ENCODE assay signal across 20 cellular contexts in the genomic region with DNA sequence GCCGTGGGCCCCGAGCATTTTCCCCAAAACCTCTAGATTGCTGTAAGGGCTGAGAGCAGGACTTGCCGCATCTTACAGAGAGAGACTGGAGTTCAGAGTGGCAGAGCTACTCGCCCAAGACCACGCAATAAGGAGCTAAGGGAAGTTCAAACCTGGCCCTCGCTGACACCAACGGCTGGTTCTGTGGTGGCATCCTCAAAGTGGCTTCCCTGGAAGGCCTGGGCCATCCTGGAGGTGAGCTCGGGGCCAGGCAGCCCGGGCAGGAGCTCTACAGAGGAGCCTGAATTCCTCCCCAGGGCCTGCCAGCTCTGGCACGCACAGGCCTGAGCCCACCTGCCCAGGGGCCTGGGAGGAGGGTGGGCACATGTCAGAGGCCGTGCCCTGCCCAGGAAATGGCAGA.
DNase-seq lines count a peak whose midpoint lies in the region; ATAC-seq and TF ChIP-seq lines count a peak whose summit lies in the region.
"Had no signal": no experiment of that assay in that cellular context is flagged by ENCODE, and none has a peak within 500 bp of the region (broad histone marks: within the 10 kb centered on the region; RNA-seq: fewer than 3 reads in every experiment).

No MANE protein-coding gene starts in this region.

- peak overlapping the region; percentile 67 for H3K14ac ChIP-seq in trophoblast cell (ENCODE audit: low read length)

- H4K8ac ChIP-seq in trophoblast cell (ENCODE audit: low read depth, low read length) = peak overlapping the region; percentile 44

- H3K27me3 Mint-ChIP-seq in naive thymus-derived CD8-positive, alpha-beta T cell = no peaks in the 10 kb centered on the region

- H3K36me3 Mint-ChIP-seq in naive thymus-derived CD8-positive, alpha-beta T cell = no peaks in the 10 kb centered on the region
- H3K36me3 Mint-ChIP-seq: CD8-positive, alpha-beta T cell had no signal

- TF ChIP-seq CTCF in RWPE2 (IDR thresholded peaks at IDR 0.05; ENCODE audit: poor library complexity, severe bottlenecking) = no peak
- no peak for TF ChIP-seq CTCF in esophagus squamous epithelium (IDR thresholded peaks at IDR 0.05)

- H3K79me2 ChIP-seq in ACC112 (ENCODE audit: control insufficient read depth, insufficient read depth, low read length, unreplicated experiment) (no peaks in the 10 kb centered on the region), trophoblast cell (ENCODE audit: control insufficient read depth, insufficient read depth, low read length, poor library complexity) (peaks cover 2% of the 10 kb centered on the region)

- intact Hi-C loops in esophagus squamous epithelium (cut with DNase I) = no loop called here

- H3K18ac ChIP-seq in trophoblast cell (ENCODE audit: low read length) = peak overlapping the region; percentile 26

- no peak overlapping the region for H3K23ac ChIP-seq in trophoblast cell (ENCODE audit: low read length)

- peaks cover 27% of the 10 kb centered on the region for H3K79me1 ChIP-seq in trophoblast cell (ENCODE audit: low read length)

- H3K27ac ChIP-seq in ACC112 (ENCODE audit: low read depth, low read length) (peak overlapping the region; percentile 78), RWPE2 (ENCODE audit: poor library complexity, severe bottlenecking) (peak overlapping the region; percentile 71), esophagus squamous epithelium (peak overlapping the region; percentile 9 to 75 (median 38)), trophoblast cell (ENCODE audit: low read depth, low read length) (peak overlapping the region; percentile 53)
- H3K27ac ChIP-seq: foreskin keratinocyte had no signal

- no peak overlapping the region for H3K4me3 Mint-ChIP-seq in naive thymus-derived CD8-positive, alpha-beta T cell
- H3K4me3 Mint-ChIP-seq: CD8-positive, alpha-beta T cell; endodermal cell; nephron; T-helper 2 cell treated with Interferon-gamma antibody and Interleukin-4, amounts not matched to agents 5 μg/mL and 100 μg/mL, for 36 hours had no signal

- TF ChIP-seq POLR2A in esophagus squamous epithelium (IDR thresholded peaks at IDR 0.05) (no peak), erythroblast (IDR thresholded peaks at IDR 0.05; ENCODE audit: low read length) (no peak)

- H3K4me3 ChIP-seq in ACC112 (ENCODE audit: low read depth, low read length) = peak overlapping the region; percentile 37; the same call in 1 of the 2 replicates
- no peak overlapping the region for H3K4me3 ChIP-seq in RWPE2 (ENCODE audit: severe bottlenecking)
- no peak overlapping the region for H3K4me3 ChIP-seq in esophagus squamous epithelium
- H3K4me3 ChIP-seq in trophoblast cell (ENCODE audit: low read depth, low read length) = no peak overlapping the region
- H3K4me3 ChIP-seq: MG63, uterus had no signal

- WGBS in esophagus squamous epithelium, 2 donors = 42 to 71% methylated on average over 6 to 7 of the region's 11 CpGs
- no CpG with 5 or more reads among the region's 11 CpGs for WGBS in trophoblast cell (ENCODE audit: extremely low coverage, insufficient coverage, insufficient read length)

- POLR2A ChIA-PET in naive thymus-derived CD8-positive, alpha-beta T cell (lab: Charles Lee) = no interaction called here

- no peak overlapping the region for H3K9ac ChIP-seq in trophoblast cell (ENCODE audit: low read length)

- H2AFZ ChIP-seq in ACC112 (ENCODE audit: low read length, unreplicated experiment) (no peak overlapping the region), trophoblast cell (ENCODE audit: insufficient read depth, low read length, poor library complexity) (no peak overlapping the region)

- H3K9me3 Mint-ChIP-seq in naive thymus-derived CD8-positive, alpha-beta T cell = no peaks in the 10 kb centered on the region
- H3K9me3 Mint-ChIP-seq: CD8-positive, alpha-beta T cell; endodermal cell; nephron; T-helper 2 cell treated with Interferon-gamma antibody and Interleukin-4, amounts not matched to agents 5 μg/mL and 100 μg/mL, for 36 hours had no signal

- peaks cover 0 to 8% (median 3%) of the 10 kb centered on the region in 4 donors for H3K4me1 Mint-ChIP-seq in naive thymus-derived CD8-positive, alpha-beta T cell

- H3K4ac ChIP-seq in trophoblast cell (ENCODE audit: low read depth, low read length) = peak overlapping the region; percentile 5

- ATAC-seq in RWPE2 (ENCODE audit: low read depth) = no peak; the same call in 2 of the 3 replicates
- ATAC-seq in naive thymus-derived CD8-positive, alpha-beta T cell = no peak
- ATAC-seq: CD8-positive, alpha-beta T cell; stimulated activated naive CD8-positive, alpha-beta T cell treated with anti-CD3 and anti-CD28 coated beads, Interleukin-15, Interleukin-2, amounts not matched to agents 100 U/mL and 50 U/mL, for 24 hours had no signal

- H4K12ac ChIP-seq in trophoblast cell (ENCODE audit: low read depth, low read length) = no peak overlapping the region

- H3K9me3 ChIP-seq in RWPE2 (ENCODE audit: severe bottlenecking) (no peaks in the 10 kb centered on the region), esophagus squamous epithelium (no peaks in the 10 kb centered on the region), trophoblast cell (ENCODE audit: insufficient read depth, low read depth, low read length) (no peaks in the 10 kb centered on the region)
- H3K9me3 ChIP-seq: MG63, uterus had no signal

- H2BK120ac ChIP-seq in trophoblast cell (ENCODE audit: insufficient read depth, low read length, poor library complexity) = peak overlapping the region; percentile 50

- H3K36me3 ChIP-seq in ACC112 (ENCODE audit: insufficient read depth, low read length) = no peaks in the 10 kb centered on the region
- no peaks in the 10 kb centered on the region for H3K36me3 ChIP-seq in RWPE2 (ENCODE audit: low read depth)
- no peaks in the 10 kb centered on the region for H3K36me3 ChIP-seq in esophagus squamous epithelium
- no peaks in the 10 kb centered on the region for H3K36me3 ChIP-seq in trophoblast cell (ENCODE audit: control insufficient read depth in 1 of 2, insufficient read depth in 2 of 2, low read length in 2 of 2)
- H3K36me3 ChIP-seq: uterus had no signal

- H3K27ac Mint-ChIP-seq in naive thymus-derived CD8-positive, alpha-beta T cell = no peak overlapping the region
- H3K27ac Mint-ChIP-seq: CD8-positive, alpha-beta T cell; endodermal cell; nephron; T-helper 2 cell treated with Interferon-gamma antibody and Interleukin-4, amounts not matched to agents 5 μg/mL and 100 μg/mL, for 36 hours had no signal

- peak overlapping the region; percentile 43 for H2AK5ac ChIP-seq in trophoblast cell (ENCODE audit: low read length)

- H2BK12ac ChIP-seq in trophoblast cell (ENCODE audit: low read length) = peak overlapping the region; percentile 53

- H4K91ac ChIP-seq in trophoblast cell (ENCODE audit: low read depth, low read length) = peak overlapping the region; percentile 82

- DNase-seq in RWPE2 (ENCODE audit: low spot score) (no peak), esophagus squamous epithelium (lab: John Stamatoyannopoulos, UW) (no peak), trophoblast cell (no peak), hepatic stellate cell (ENCODE audit: low spot score) (no peak), erythroblast (lab: John Stamatoyannopoulos, UW) (no peak), T-helper 2 cell (no peak)
- DNase-seq in naive thymus-derived CD8-positive, alpha-beta T cell = no peak
- DNase-seq: activated CD4-positive, CD25-positive, alpha-beta regulatory T cell treated with anti-CD3 and anti-CD28 coated beads, Interleukin-2, amount 50 U/mL, for 72 hours; activated effector memory CD4-positive, alpha-beta T cell treated with Interleukin-2 at 50 U/mL for 16 hours; CD8-positive, alpha-beta T cell; NCI-H187 treated with DMSO at 0.1 percent for 48 hours; NCI-H510A treated with DMSO at 0.1 percent for 48 hours; stimulated activated naive CD8-positive, alpha-beta T cell treated with anti-CD3 and anti-CD28 coated beads, Interleukin-15, Interleukin-2, amounts not matched to agents 100 U/mL and 50 U/mL, for 24 hours had no signal

- H2BK5ac ChIP-seq in trophoblast cell (ENCODE audit: low read depth, low read length, poor library complexity) = peak overlapping the region; percentile 15

- peaks cover 38% of the 10 kb centered on the region for H3K4me1 ChIP-seq in ACC112 (ENCODE audit: control insufficient read depth, insufficient read depth, low read length, unreplicated experiment)
- H3K4me1 ChIP-seq in RWPE2 (ENCODE audit: insufficient read depth, poor library complexity, severe bottlenecking) = peaks cover 18% of the 10 kb centered on the region
- H3K4me1 ChIP-seq in esophagus squamous epithelium = peaks cover 28 to 73% (median 40%) of the 10 kb centered on the region in 3 donors
- H3K4me1 ChIP-seq in trophoblast cell (ENCODE audit: control insufficient read depth in 1 of 2, insufficient read depth in 2 of 2, low read length in 2 of 2) = peaks cover 48 to 49% of the 10 kb centered on the region in 2 experiments
- H3K4me1 ChIP-seq: foreskin keratinocyte had no signal

- no peak overlapping the region for H3K4me2 ChIP-seq in trophoblast cell (ENCODE audit: low read length)

- H3K27me3 ChIP-seq in ACC112 (ENCODE audit: insufficient read depth, low read length) = no peaks in the 10 kb centered on the region
- H3K27me3 ChIP-seq in RWPE2 (ENCODE audit: insufficient read depth, poor library complexity, severe bottlenecking) = no peaks in the 10 kb centered on the region
- peaks cover 0 to 38% (median 0%) of the 10 kb centered on the region in 4 donors for H3K27me3 ChIP-seq in esophagus squamous epithelium
- no peaks in the 10 kb centered on the region for H3K27me3 ChIP-seq in trophoblast cell (ENCODE audit: insufficient read depth, low read length)
- H3K27me3 ChIP-seq: MG63, uterus had no signal
